30 cellular contexts compared by ENCODE assay signal in genomic region chr5:38113456-38113855, GRCh38.
"Had no signal": no experiment of that assay in that cellular context is flagged by ENCODE, and none has a peak within 500 bp of the region (broad histone marks: within the 10 kb centered on the region; RNA-seq: fewer than 3 reads in every experiment).

No MANE protein-coding gene starts in this region.

- H3K27me3 ChIP-seq: adrenal gland, body of pancreas, colonic mucosa had no signal

- H3K4me1 ChIP-seq: adrenal gland, body of pancreas, colonic mucosa had no signal

- H3K27ac ChIP-seq: adrenal gland, body of pancreas, colonic mucosa, epithelial cell of prostate, WERI-Rb-1 had no signal

- DNase-seq: activated B cell treated with CpG ODN at 0.5 μM for 24 hours; activated CD4-positive, alpha-beta T cell treated with anti-CD3 and anti-CD28 coated beads for 48 hours; activated CD4-positive, alpha-beta T cell treated with anti-CD3 and anti-CD28 coated beads, Interleukin-2, amount 50 U/mL, for 1 hour; activated CD4-positive, alpha-beta T cell treated with anti-CD3 and anti-CD28 coated beads, Interleukin-2, amount 50 U/mL, for 48 hours; activated CD8-positive, alpha-beta memory T cell treated with anti-CD3 and anti-CD28 coated beads for 24 hours; activated CD8-positive, alpha-beta T cell treated with anti-CD3 and anti-CD28 coated beads for 36 hours; activated effector memory CD4-positive, alpha-beta T cell treated with anti-CD3 and anti-CD28 coated beads, Interleukin-2, amount 50 U/mL, for 16 hours; activated naive CD4-positive, alpha-beta T cell treated with anti-CD3 and anti-CD28 coated beads for 36 hours; activated naive CD8-positive, alpha-beta T cell treated with anti-CD3 and anti-CD28 coated beads for 36 hours; activated naive CD8-positive, alpha-beta T cell treated with anti-CD3 and anti-CD28 coated beads, Interleukin-2, amount 50 U/mL, for 24 hours; activated T-cell treated with anti-CD3 and anti-CD28 coated beads, Interleukin-2, amount 50 U/mL, for 4 hours; adrenal gland; amygdala; aorta; body of pancreas; central memory CD4-positive, alpha-beta T cell; cerebellar nuclear complex; colonic mucosa; effector CD8-positive, alpha-beta T cell; foreskin fibroblast; glutamatergic neuron; T-helper 1 cell; T-helper 17 cell; T1000; WERI-Rb-1 had no signal

- H3K9me3 ChIP-seq: adrenal gland, body of pancreas, colonic mucosa had no signal

- ATAC-seq: activated CD4-positive, CD25-positive, alpha-beta regulatory T cell treated with anti-CD3 and anti-CD28 coated beads, Interleukin-2, amount 50 U/mL, for 24 hours; activated CD8-positive, alpha-beta T cell treated with anti-CD3 and anti-CD28 coated beads for 36 hours; activated naive CD8-positive, alpha-beta T cell treated with anti-CD3 and anti-CD28 coated beads, Interleukin-2, amount 50 U/mL, for 24 hours; activated T-cell treated with anti-CD3 and anti-CD28 coated beads, Interleukin-2, amount 50 U/mL, for 4 hours; body of pancreas; T-helper 17 cell had no signal

- H3K36me3 ChIP-seq: adrenal gland, colonic mucosa, WERI-Rb-1 had no signal

- H3K4me3 ChIP-seq: adrenal gland, body of pancreas, colonic mucosa had no signal

- FAIRE-seq: endometrium, endothelial cell of umbilical vein, frontal cortex had no signal
